Comparison of ENCODE assay signal across 38 cellular contexts in the genomic region with DNA sequence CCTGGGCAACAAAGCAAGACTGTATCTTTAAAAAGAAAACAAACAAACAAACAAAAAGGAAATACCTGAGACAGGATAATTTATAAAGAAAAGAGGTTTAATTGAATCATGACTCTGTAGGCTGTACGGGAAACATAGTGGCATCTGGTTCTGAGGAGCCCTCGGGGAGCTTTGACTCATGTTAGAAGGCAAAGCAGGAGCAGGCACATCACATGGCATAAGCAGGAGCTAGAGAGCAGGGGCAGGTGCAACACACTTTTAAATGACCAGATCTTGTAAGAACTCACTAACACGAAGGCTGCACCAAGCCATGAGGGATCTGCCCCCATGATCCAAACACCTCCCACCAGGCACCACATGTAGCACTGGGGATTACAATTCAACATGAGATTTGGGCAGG. TPM values are rescaled to one million over a fixed set of nuclear protein-coding genes. Genes with fewer than 3 reads are reported as not detected.
DNase-seq lines count a peak whose midpoint lies in the region; ATAC-seq and TF ChIP-seq lines count a peak whose summit lies in the region.
"Had no signal": no experiment of that assay in that cellular context is flagged by ENCODE, and none has a peak within 500 bp of the region (broad histone marks: within the 10 kb centered on the region; RNA-seq: fewer than 3 reads in every experiment).

No MANE protein-coding gene starts in this region.

- no peak for TF ChIP-seq EP300 in esophagus muscularis mucosa (IDR thresholded peaks at IDR 0.05)

- intact Hi-C loops in activated CD4-positive, alpha-beta T cell treated with anti-CD3 and anti-CD28 coated beads, Interleukin-2, amount 10 ng/mL, durations not matched to agents 24 days and 14 days (cut with micrococcal nuclease) = no loop called here
- intact Hi-C loops in esophagus muscularis mucosa (cut with DNase I) = no loop called here

- H3K9me3 ChIP-seq in esophagus muscularis mucosa = peaks cover 0 to 5% (median 0%) of the 10 kb centered on the region in 4 donors
- H3K9me3 ChIP-seq: BE2C, Caco-2 had no signal

- 62% methylated on average over 3 of the region's 3 CpGs for WGBS in esophagus muscularis mucosa

- no peaks in the 10 kb centered on the region for H3K36me3 Mint-ChIP-seq in activated CD4-positive, alpha-beta T cell treated with anti-CD3 and anti-CD28 coated beads, Interleukin-2, amount 10 ng/mL, durations not matched to agents 24 days and 14 days (ENCODE audit: low read depth)
- H3K36me3 Mint-ChIP-seq: CD14-positive monocyte; CD4-positive, alpha-beta memory T cell; CD4-positive, CD25-positive, alpha-beta regulatory T cell; CD8-positive, alpha-beta memory T cell; CD8-positive, alpha-beta T cell had no signal

- no peak overlapping the region for H3K27ac Mint-ChIP-seq in activated CD4-positive, alpha-beta T cell treated with anti-CD3 and anti-CD28 coated beads, Interleukin-2, amount 10 ng/mL, durations not matched to agents 24 days and 14 days
- H3K27ac Mint-ChIP-seq: B cell; CD14-positive monocyte; CD4-positive, alpha-beta memory T cell; CD4-positive, alpha-beta T cell; CD8-positive, alpha-beta memory T cell; CD8-positive, alpha-beta T cell had no signal

- no peak for TF ChIP-seq POLR2A in esophagus muscularis mucosa (IDR thresholded peaks at IDR 0.05; ENCODE audit: low read depth)

- H3K9me3 Mint-ChIP-seq in activated CD4-positive, alpha-beta T cell treated with anti-CD3 and anti-CD28 coated beads, Interleukin-2, amount 10 ng/mL, durations not matched to agents 24 days and 14 days = no peaks in the 10 kb centered on the region
- H3K9me3 Mint-ChIP-seq: CD4-positive, alpha-beta T cell; CD4-positive, CD25-positive, alpha-beta regulatory T cell had no signal

- DNase-seq in activated CD4-positive, alpha-beta T cell treated with anti-CD3 and anti-CD28 coated beads, Interleukin-2, amount 10 ng/mL, durations not matched to agents 24 days and 14 days = peak; percentile 41
- no peak for DNase-seq in activated CD4-positive, alpha-beta T cell treated with anti-CD3 and anti-CD28 coated beads, Interleukin-2, amount 50 U/mL, for 1 hour
- peak; percentile 2 for DNase-seq in M059J (ENCODE audit: low read depth)
- DNase-seq in esophagus muscularis mucosa (ENCODE audit: extremely low spot score) = peak; percentile 62
- no peak for DNase-seq in activated effector memory CD4-positive, alpha-beta T cell treated with anti-CD3 and anti-CD28 coated beads, Interleukin-2, amount 50 U/mL, for 16 hours
- DNase-seq in NCI-H1694 treated with DMSO at 0.1 percent for 48 hours (lab: John Stamatoyannopoulos, UW) = no peak
- DNase-seq: 8988T; ACHN; AML-193; BE2C; C1 segment of cervical spinal cord; Caco-2; Calu3; CD4-positive, alpha-beta memory T cell; CD4-positive, alpha-beta T cell; CD4-positive, CD25-positive, alpha-beta regulatory T cell; CD8-positive, alpha-beta memory T cell; CD8-positive, alpha-beta T cell; COR-L47; DMS 273 treated with DMSO at 0.1 percent for 48 hours; DMS153; DMS53; DMS79; DMS79 treated with DMSO at 0.1 percent for 48 hours; DND-41; EL had no signal

- no peaks in the 10 kb centered on the region for H3K4me1 Mint-ChIP-seq in activated CD4-positive, alpha-beta T cell treated with anti-CD3 and anti-CD28 coated beads, Interleukin-2, amount 10 ng/mL, durations not matched to agents 24 days and 14 days
- H3K4me1 Mint-ChIP-seq: B cell; CD14-positive monocyte; CD4-positive, CD25-positive, alpha-beta regulatory T cell; CD8-positive, alpha-beta memory T cell had no signal

- ATAC-seq in esophagus mucosa (peak; percentile 76), HG03039 (IDR thresholded peaks at IDR 0.05; ENCODE audit: unreplicated experiment) (no peak)
- ATAC-seq: A549; CD8-positive, alpha-beta T cell had no signal

- H3K4me3 ChIP-seq in esophagus muscularis mucosa = no peak overlapping the region
- H3K4me3 ChIP-seq: A549; BLaER1; BLaER1 treated with 17β-estradiol and CSF1 and Interleukin-3, amounts not matched to agents 10 nM and 100 nM had no signal

- H3K4me3 Mint-ChIP-seq in activated CD4-positive, alpha-beta T cell treated with anti-CD3 and anti-CD28 coated beads, Interleukin-2, amount 10 ng/mL, durations not matched to agents 24 days and 14 days = no peak overlapping the region
- H3K4me3 Mint-ChIP-seq: B cell; CD14-positive monocyte; CD4-positive, alpha-beta memory T cell; CD4-positive, alpha-beta T cell; CD4-positive, CD25-positive, alpha-beta regulatory T cell; CD8-positive, alpha-beta memory T cell; CD8-positive, alpha-beta T cell had no signal

- H3K27me3 Mint-ChIP-seq in activated CD4-positive, alpha-beta T cell treated with anti-CD3 and anti-CD28 coated beads, Interleukin-2, amount 10 ng/mL, durations not matched to agents 24 days and 14 days = no peaks in the 10 kb centered on the region

- no peak overlapping the region for H3K27ac ChIP-seq in esophagus muscularis mucosa (replicated peaks in 1 of 4)
- H3K27ac ChIP-seq: 22Rv1; A549; BLaER1; BLaER1 treated with 17β-estradiol and CSF1 and Interleukin-3, amounts not matched to agents 10 nM and 100 nM; C4-2B had no signal

- no peaks in the 10 kb centered on the region for H3K36me3 ChIP-seq in esophagus muscularis mucosa
- H3K36me3 ChIP-seq: BE2C; BLaER1; BLaER1 treated with 17β-estradiol and CSF1 and Interleukin-3, amounts not matched to agents 10 nM and 100 nM had no signal

- no peak for TF ChIP-seq CTCF in esophagus muscularis mucosa (IDR thresholded peaks at IDR 0.05)

- peaks cover 0 to 35% (median 0%) of the 10 kb centered on the region in 4 donors for H3K27me3 ChIP-seq in esophagus muscularis mucosa
- H3K27me3 ChIP-seq: BE2C; BLaER1; BLaER1 treated with 17β-estradiol and CSF1 and Interleukin-3, amounts not matched to agents 10 nM and 100 nM had no signal

- H3K4me1 ChIP-seq in esophagus muscularis mucosa = no peaks in the 10 kb centered on the region
- H3K4me1 ChIP-seq: A549; BE2C; BLaER1; BLaER1 treated with 17β-estradiol and CSF1 and Interleukin-3, amounts not matched to agents 10 nM and 100 nM; Caco-2 had no signal

RNA-seq across cellular contexts. Expression of gene OR10H2, which starts 13.2 kb away (rescaled TPM):
- total RNA-seq in activated CD4-positive, alpha-beta T cell treated with anti-CD3 and anti-CD28 coated beads, Interleukin-2, amount 10 ng/mL, durations not matched to agents 24 days and 14 days = not detected in 2 replicates
- not detected in 2 replicates for total RNA-seq in M059J (2014; rRNA removed; shearing (Covaris generic))
- not detected for total RNA-seq in esophagus mucosa
- not detected for total RNA-seq in esophagus muscularis mucosa
- total RNA-seq: A172; A673; B cell; Caco-2; Calu3; CD4-positive, alpha-beta memory T cell; CD4-positive, alpha-beta T cell; CD4-positive, CD25-positive, alpha-beta regulatory T cell; CD8-positive, alpha-beta memory T cell; CD8-positive, alpha-beta T cell; Daoy had no signal

RNA-seq across cellular contexts. Expression of gene OR10H3, which starts 23.1 kb away (rescaled TPM):
- total RNA-seq in activated CD4-positive, alpha-beta T cell treated with anti-CD3 and anti-CD28 coated beads, Interleukin-2, amount 10 ng/mL, durations not matched to agents 24 days and 14 days = not detected in 2 replicates
- not detected in 2 replicates for total RNA-seq in M059J (2014; rRNA removed; shearing (Covaris generic))
- total RNA-seq in esophagus mucosa (not detected), esophagus muscularis mucosa (not detected)
- total RNA-seq: A172; A673; B cell; Caco-2; Calu3; CD4-positive, alpha-beta memory T cell; CD4-positive, alpha-beta T cell; CD4-positive, CD25-positive, alpha-beta regulatory T cell; CD8-positive, alpha-beta memory T cell; CD8-positive, alpha-beta T cell; Daoy had no signal

RNA-seq across cellular contexts. Expression of gene CYP4F12, which starts 41.8 kb away (rescaled TPM):
- not detected in 2 replicates for total RNA-seq in activated CD4-positive, alpha-beta T cell treated with anti-CD3 and anti-CD28 coated beads, Interleukin-2, amount 10 ng/mL, durations not matched to agents 24 days and 14 days
- not detected in 2 replicates for total RNA-seq in M059J (2014; rRNA removed; shearing (Covaris generic))
- total RNA-seq in esophagus mucosa (31.5 TPM), esophagus muscularis mucosa (1 to 10 TPM; 3.5 to 4.2 (median 3.7) TPM)
- total RNA-seq: A673; B cell; CD4-positive, CD25-positive, alpha-beta regulatory T cell had no signal

Comparison
In these comparisons a context has a peak if more than half of its experiments do, and no peak if none do; other contexts are left out.
1. DNase-seq: peak in activated CD4-positive, alpha-beta T cell treated with anti-CD3 and anti-CD28 coated beads, Interleukin-2, amount 10 ng/mL, durations not matched to agents 24 days and 14 days (single experiment), M059J (single experiment) and esophagus muscularis mucosa (single experiment); none in activated CD4-positive, alpha-beta T cell treated with anti-CD3 and anti-CD28 coated beads, Interleukin-2, amount 50 U/mL, for 1 hour (single experiment), activated effector memory CD4-positive, alpha-beta T cell treated with anti-CD3 and anti-CD28 coated beads, Interleukin-2, amount 50 U/mL, for 16 hours (single experiment) and NCI-H1694 treated with DMSO at 0.1 percent for 48 hours (single experiment).